In genomic region chr17:52546990-52547389, GRCh38 we compare ENCODE assay signal across 34 cellular contexts.
"Had no signal": no experiment of that assay in that cellular context is flagged by ENCODE, and none has a peak within 500 bp of the region (broad histone marks: within the 10 kb centered on the region; RNA-seq: fewer than 3 reads in every experiment).

No MANE protein-coding gene starts in this region.

- H3K4me3 Mint-ChIP-seq: activated CD4-positive, alpha-beta T cell treated with anti-CD3 and anti-CD28 coated beads, Interleukin-2, amount 10 ng/mL, durations not matched to agents 24 days and 14 days; activated CD8-positive, alpha-beta T cell treated with anti-CD3 and anti-CD28 coated beads for 36 hours; activated naive CD8-positive, alpha-beta T cell treated with anti-CD3 and anti-CD28 coated beads for 36 hours; activated T-cell treated with anti-CD3 and anti-CD28 coated beads, Interleukin-2, amount 50 U/mL, for 72 hours; activated T-helper 17 cell treated with anti-CD3 and anti-CD28 coated beads, Interleukin-2, amount 50 U/mL, for 72 hours; T-helper 1 cell treated with Interleukin-12 subunit alpha and Interleukin-12 subunit beta and Interleukin-4 antibody, amounts not matched to agents 30 μg/mL and 1 μg/mL, for 36 hours; T-helper 2 cell treated with Interferon-gamma antibody and Interleukin-4, amounts not matched to agents 5 μg/mL and 100 μg/mL, for 36 hours had no signal

- H3K27me3 Mint-ChIP-seq: activated CD4-positive, alpha-beta T cell treated with anti-CD3 and anti-CD28 coated beads, Interleukin-2, amount 10 ng/mL, durations not matched to agents 24 days and 14 days; activated CD8-positive, alpha-beta T cell treated with anti-CD3 and anti-CD28 coated beads for 36 hours; activated naive CD8-positive, alpha-beta T cell treated with anti-CD3 and anti-CD28 coated beads for 36 hours; activated T-helper 17 cell treated with anti-CD3 and anti-CD28 coated beads, Interleukin-2, amount 50 U/mL, for 72 hours had no signal

- ATAC-seq: activated CD8-positive, alpha-beta T cell treated with anti-CD3 and anti-CD28 coated beads for 36 hours; activated T-cell treated with anti-CD3 and anti-CD28 coated beads, Interleukin-2, amount 50 U/mL, for 72 hours; activated T-helper 17 cell treated with anti-CD3 and anti-CD28 coated beads, Interleukin-2, amount 50 U/mL, for 72 hours; PC-3 had no signal

- H3K36me3 ChIP-seq: brain microvascular endothelial cell, Peyer's patch, SJCRH30 had no signal

- H3K4me3 ChIP-seq: Peyer's patch, SJCRH30 had no signal

- H3K36me3 Mint-ChIP-seq: activated naive CD8-positive, alpha-beta T cell treated with anti-CD3 and anti-CD28 coated beads for 36 hours had no signal

- H3K27me3 ChIP-seq: brain microvascular endothelial cell, Peyer's patch, SJCRH30 had no signal

- H3K9me3 Mint-ChIP-seq: activated naive CD8-positive, alpha-beta T cell treated with anti-CD3 and anti-CD28 coated beads for 36 hours had no signal

- H3K4me1 Mint-ChIP-seq: activated CD4-positive, alpha-beta T cell treated with anti-CD3 and anti-CD28 coated beads, Interleukin-2, amount 10 ng/mL, durations not matched to agents 24 days and 14 days; activated naive CD8-positive, alpha-beta T cell treated with anti-CD3 and anti-CD28 coated beads for 36 hours; activated T-helper 17 cell treated with anti-CD3 and anti-CD28 coated beads, Interleukin-2, amount 50 U/mL, for 72 hours had no signal

- H3K9me3 ChIP-seq: Peyer's patch, SJCRH30, SK-N-SH had no signal

- H3K27ac Mint-ChIP-seq: activated CD4-positive, alpha-beta T cell treated with anti-CD3 and anti-CD28 coated beads, Interleukin-2, amount 10 ng/mL, durations not matched to agents 24 days and 14 days; activated CD8-positive, alpha-beta T cell treated with anti-CD3 and anti-CD28 coated beads for 36 hours; activated naive CD8-positive, alpha-beta T cell treated with anti-CD3 and anti-CD28 coated beads for 36 hours; activated T-cell treated with anti-CD3 and anti-CD28 coated beads, Interleukin-2, amount 50 U/mL, for 72 hours; activated T-helper 17 cell treated with anti-CD3 and anti-CD28 coated beads, Interleukin-2, amount 50 U/mL, for 72 hours; T-helper 1 cell treated with Interleukin-12 subunit alpha and Interleukin-12 subunit beta and Interleukin-4 antibody, amounts not matched to agents 30 μg/mL and 1 μg/mL, for 36 hours; T-helper 2 cell treated with Interferon-gamma antibody and Interleukin-4, amounts not matched to agents 5 μg/mL and 100 μg/mL, for 36 hours had no signal

- H3K4me1 ChIP-seq: Peyer's patch, SJCRH30 had no signal

- H3K27ac ChIP-seq: brain microvascular endothelial cell, KMS-11, Peyer's patch, RWPE1, SJCRH30 had no signal

- DNase-seq: activated CD4-positive, alpha-beta T cell treated with anti-CD3 and anti-CD28 coated beads, Interleukin-2, amount 10 ng/mL, durations not matched to agents 24 days and 14 days; activated CD4-positive, alpha-beta T cell treated with anti-CD3 and anti-CD28 coated beads, Interleukin-2, amount 50 U/mL, for 4 hours; activated CD8-positive, alpha-beta T cell treated with anti-CD3 and anti-CD28 coated beads for 36 hours; activated effector memory CD4-positive, alpha-beta T cell treated with anti-CD3 and anti-CD28 coated beads, Interleukin-2, amount 50 U/mL, for 16 hours; activated naive CD4-positive, alpha-beta T cell; activated naive CD4-positive, alpha-beta T cell treated with anti-CD3 and anti-CD28 coated beads, Interleukin-2, amount 50 U/mL, for 16 hours; activated naive CD8-positive, alpha-beta T cell treated with anti-CD3 and anti-CD28 coated beads for 36 hours; activated T-cell treated with anti-CD3 and anti-CD28 coated beads, Interleukin-2, amount 50 U/mL, for 1 hour; activated T-cell treated with anti-CD3 and anti-CD28 coated beads, Interleukin-2, amount 50 U/mL, for 72 hours; amniotic stem cell; aorta; brain microvascular endothelial cell; MM.1S; MV-4-11; NCI-H1092; NCI-H1436 treated with DMSO at 0.1 percent for 48 hours; NCI-H1694 treated with DMSO at 0.1 percent for 48 hours; NCI-H2029 treated with DMSO at 0.1 percent for 48 hours; NCI-H2171 treated with DMSO at 0.1 percent for 48 hours; NCI-H2227 treated with DMSO at 0.1 percent for 48 hours; NCI-H446 treated with DMSO at 0.1 percent for 48 hours; NCI-H524; NCI-H69; NK-92 treated with Interleukin-12 subunit alpha and Interleukin-12 subunit beta, amount 100 ng/mL, for 24 hours; PC-3; Peyer's patch; SHP77; SJCRH30; SK-N-SH had no signal
